In genomic region chr2:19346983-19347618, GRCh38 we compare ENCODE assay signal across 8 cellular contexts. TPM values are rescaled to one million over a fixed set of nuclear protein-coding genes. Genes with fewer than 3 reads are reported as not detected.
DNase-seq lines count a peak whose midpoint lies in the region; ATAC-seq and TF ChIP-seq lines count a peak whose summit lies in the region.

No MANE protein-coding gene starts in this region.

- H3K4me1 ChIP-seq in body of pancreas (peaks cover 32% of the 10 kb centered on the region), mucosa of stomach (ENCODE audit: control insufficient read depth, insufficient read depth, low read length) (peaks cover 14% of the 10 kb centered on the region)

- H3K4me3 ChIP-seq in AG10803 (ENCODE audit: low read length), result peak overlapping the region; percentile 96
- H3K4me3 ChIP-seq in body of pancreas, result peak overlapping the region; percentile 47 to 72
- H3K4me3 ChIP-seq in mucosa of stomach (ENCODE audit: low read length), result peak overlapping the region; percentile 100

- H3K9ac ChIP-seq in mucosa of stomach (ENCODE audit: low read length), result peak overlapping the region; percentile 100

- no peak for TF ChIP-seq CTCF in AG10803 (conservative IDR thresholded peaks at IDR 0.05; ENCODE audit: low read length)
- TF ChIP-seq CTCF in body of pancreas (IDR thresholded peaks at IDR 0.05), result no peak
- no peak for TF ChIP-seq CTCF in GM10266 (IDR thresholded peaks at IDR 0.05; ENCODE audit: control insufficient read depth, insufficient read depth, low read depth, missing control alignments)

- 41% methylated on average over 6 of the region's 6 CpGs for WGBS in body of pancreas, 2 donors

- peaks cover 0 to 8% of the 10 kb centered on the region in 2 donors for H3K27me3 ChIP-seq in body of pancreas
- peaks cover 22% of the 10 kb centered on the region for H3K27me3 ChIP-seq in mucosa of stomach (ENCODE audit: control insufficient read depth, insufficient read depth, low read length)

- TF ChIP-seq POLR2A in body of pancreas (IDR thresholded peaks at IDR 0.05), result no peak

- H3K27ac ChIP-seq in body of pancreas, result peak overlapping the region; percentile 78 to 94 (median 88)

- no peak for DNase-seq in AG10803 (ENCODE audit: low read depth)
- DNase-seq in body of pancreas, result no peak
- no peak for DNase-seq in mesenteric fat pad (ENCODE audit: low spot score)
- no peak for DNase-seq in GM10266 (ENCODE audit: extremely low spot score)
- no peak for DNase-seq in amygdala (lab: John Stamatoyannopoulos, UW)

- ATAC-seq in GM19351 (IDR thresholded peaks at IDR 0.05; ENCODE audit: unreplicated experiment) (peak; percentile 10), HG03469 (IDR thresholded peaks at IDR 0.05; ENCODE audit: unreplicated experiment) (peak; percentile 3), body of pancreas (no peak)

- H3K9me3 ChIP-seq in body of pancreas, result no peaks in the 10 kb centered on the region
- no peaks in the 10 kb centered on the region for H3K9me3 ChIP-seq in mucosa of stomach (ENCODE audit: control insufficient read depth, low read length)

- H3K36me3 ChIP-seq in body of pancreas (replicated peaks in 1 of 2; ENCODE audit: insufficient read depth in 1 of 2, low read depth in 2 of 2), result no peaks in the 10 kb centered on the region
- H3K36me3 ChIP-seq in mucosa of stomach (ENCODE audit: control insufficient read depth, insufficient read depth, low read length), result no peaks in the 10 kb centered on the region

- intact Hi-C loops in body of pancreas (cut with DNase I), result no loop called here

RNA-seq across cellular contexts. Expression of gene OSR1, which starts 11.3 kb away (rescaled TPM):
- total RNA-seq in body of pancreas, result 1 to 10 TPM; 2.1 to 5.3 TPM
- total RNA-seq in mesenteric fat pad, result 41.6 TPM
